ENCODE assay signal across 1 cellular context in the genomic region with DNA sequence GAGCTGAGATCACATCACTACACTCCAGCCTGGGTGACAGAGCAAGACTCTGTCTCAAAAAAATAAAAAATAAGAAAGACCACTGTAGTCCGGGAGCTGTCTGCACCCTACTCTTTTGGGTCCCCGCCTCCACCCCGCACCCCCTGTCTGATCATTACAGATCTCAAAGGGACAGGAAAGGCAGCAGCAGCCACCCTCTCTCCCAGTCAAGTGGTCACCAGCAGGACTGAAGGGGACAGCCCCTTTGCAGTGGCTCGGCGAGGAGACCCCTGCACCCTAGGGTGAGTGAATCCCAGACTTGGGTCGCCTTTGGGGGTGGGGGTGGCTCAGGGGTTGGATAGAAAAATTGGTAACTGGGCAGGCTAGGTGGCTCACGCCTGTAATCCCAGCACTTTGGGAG.
TF ChIP-seq lines count a peak whose summit lies in the region.

No MANE protein-coding gene starts in this region.

TF ChIP-seq in K562, 482 proteins besides CTCF, POLR2A, EP300 and RAD21:
- TF ChIP-seq ZNF583 (CRISPR knock-in tag; IDR thresholded peaks at IDR 0.05) (0 out of 2 replicates have a peak, but pooled peaks have one; percentile 26), SOX6 (IDR thresholded peaks at IDR 0.05) (no peak), EGR1 (conservative IDR thresholded peaks at IDR 0.05) (no peak), CHD2 (IDR thresholded peaks at IDR 0.05; ENCODE audit: low read depth, low read length) (no peak), SIRT6 (IDR thresholded peaks at IDR 0.05; ENCODE audit: low read depth, low read length) (no peak)
